15 cellular contexts compared by ENCODE assay signal in the genomic region with DNA sequence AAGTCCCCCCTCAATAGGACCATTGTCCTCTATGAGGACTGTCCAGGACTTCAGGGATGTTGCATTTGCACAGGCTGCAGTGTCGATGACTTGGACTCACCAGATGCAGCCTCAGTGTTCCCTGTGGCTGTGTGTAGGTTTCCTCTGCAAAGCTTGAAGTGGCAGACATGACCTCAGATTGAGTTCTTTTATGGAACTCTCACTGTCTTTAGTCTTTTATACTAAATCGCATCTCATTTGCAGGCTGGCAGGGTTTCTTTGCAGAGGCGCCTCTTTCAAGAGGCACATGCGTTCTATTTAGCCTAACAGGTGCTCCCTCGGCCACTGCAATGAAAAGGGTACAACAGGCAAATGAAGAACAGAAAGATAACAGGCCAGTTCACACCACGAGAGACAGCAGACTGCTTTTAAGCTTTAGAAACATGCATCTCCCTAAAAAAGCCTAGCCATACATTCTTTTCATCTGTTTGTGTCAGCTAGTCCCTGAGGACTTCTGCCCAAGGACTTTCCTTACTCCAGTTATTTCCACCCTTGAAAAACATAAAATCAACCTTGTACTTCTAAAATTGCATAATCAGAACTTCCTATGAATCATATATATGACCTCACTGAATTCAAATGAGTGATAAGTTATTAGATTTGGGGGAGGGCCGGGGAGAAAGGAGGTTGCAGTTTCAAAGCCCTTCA.
A peak's percentile ranks its signal among the peaks of the same experiment; 100 is the strongest.
DNase-seq lines count a peak whose midpoint lies in the region; ATAC-seq and TF ChIP-seq lines count a peak whose summit lies in the region.
"Had no signal": no experiment of that assay in that cellular context is flagged by ENCODE, and none has a peak within 500 bp of the region (broad histone marks: within the 10 kb centered on the region; RNA-seq: fewer than 3 reads in every experiment).

No MANE protein-coding gene starts in this region.

- no peaks in the 10 kb centered on the region for H3K9me2 ChIP-seq in SK-N-SH

- H3K9ac ChIP-seq in SK-N-SH (no peak overlapping the region), stomach smooth muscle (ENCODE audit: low read length in 2 of 2) (peak overlapping the region in 1 of 2 donors; percentile 37)

- 59% methylated on average over 7 of the region's 7 CpGs for WGBS in SK-N-SH (ENCODE audit: low lambda C conversion rate)

- no peaks in the 10 kb centered on the region for H3K27me3 ChIP-seq in SK-N-SH (ENCODE audit: insufficient read depth)
- H3K27me3 ChIP-seq in stomach smooth muscle (ENCODE audit: control insufficient read depth in 1 of 2, insufficient read depth in 2 of 2, low read length in 2 of 2) = no peaks in the 10 kb centered on the region

- POLR2A ChIA-PET in SK-N-SH (lab: Yijun Ruan, JAX) = no interaction called here
- POLR2A ChIA-PET in activated CD8-positive, alpha-beta T cell treated with anti-CD3 and anti-CD28 coated beads for 36 hours (lab: Charles Lee) = no interaction called here

- TF ChIP-seq EP300 in SK-N-SH (IDR thresholded peaks at IDR 0.05; ENCODE audit: borderline replicate concordance in 1 of 2, low read depth in 1 of 2, low read length in 1 of 2) = no peak

- intact Hi-C loops in activated CD8-positive, alpha-beta T cell treated with anti-CD3 and anti-CD28 coated beads for 36 hours (cut with micrococcal nuclease) = no loop called here

- peaks cover 22% of the 10 kb centered on the region for H3K27me3 Mint-ChIP-seq in activated CD8-positive, alpha-beta T cell treated with anti-CD3 and anti-CD28 coated beads for 36 hours

- TF ChIP-seq CTCF in SK-N-SH (IDR thresholded peaks at IDR 0.05) (no peak), fibroblast of the aortic adventitia (IDR thresholded peaks at IDR 0.05; ENCODE audit: insufficient read depth, low read length) (no peak)
- no peak for TF ChIP-seq CTCF in activated CD8-positive, alpha-beta T cell treated with anti-CD3 and anti-CD28 coated beads for 36 hours (IDR thresholded peaks at IDR 0.05)

- no peak overlapping the region for H3K27ac Mint-ChIP-seq in activated CD8-positive, alpha-beta T cell treated with anti-CD3 and anti-CD28 coated beads for 36 hours
- H3K27ac Mint-ChIP-seq: activated CD4-positive, alpha-beta T cell treated with anti-CD3 and anti-CD28 coated beads for 36 hours; activated naive CD8-positive, alpha-beta T cell had no signal

- peak overlapping the region; percentile 31; the same call in 1 of the 2 replicates for H3K4me2 ChIP-seq in SK-N-SH

- H3K9me3 ChIP-seq in SK-N-SH = no peaks in the 10 kb centered on the region
- H3K9me3 ChIP-seq in stomach smooth muscle (ENCODE audit: control insufficient read depth in 2 of 2, low read length in 2 of 2) = no peaks in the 10 kb centered on the region

- ATAC-seq in activated CD8-positive, alpha-beta T cell treated with anti-CD3 and anti-CD28 coated beads for 36 hours = no peak
- ATAC-seq: activated CD4-positive, alpha-beta T cell treated with anti-CD3 and anti-CD28 coated beads for 36 hours had no signal

- no peaks in the 10 kb centered on the region for H3K9me3 Mint-ChIP-seq in activated CD8-positive, alpha-beta T cell treated with anti-CD3 and anti-CD28 coated beads for 36 hours

- H4K20me1 ChIP-seq in SK-N-SH (ENCODE audit: insufficient read depth) = no peaks in the 10 kb centered on the region

- no peak overlapping the region for H3K4me3 Mint-ChIP-seq in activated CD8-positive, alpha-beta T cell treated with anti-CD3 and anti-CD28 coated beads for 36 hours
- H3K4me3 Mint-ChIP-seq: activated CD4-positive, alpha-beta T cell treated with anti-CD3 and anti-CD28 coated beads for 36 hours; activated naive CD8-positive, alpha-beta T cell had no signal

- H3K79me2 ChIP-seq in SK-N-SH (ENCODE audit: insufficient read depth) = no peaks in the 10 kb centered on the region

- H3K27ac ChIP-seq in SK-N-SH (ENCODE audit: low read depth in 2 of 2, low read length in 1 of 2) (peak overlapping the region in 1 of 2 experiments; percentile 30; a peak in 2 of 4 replicates), stomach smooth muscle (ENCODE audit: low read length) (peak overlapping the region; percentile 71)
- H3K27ac ChIP-seq: 22Rv1, epithelial cell of prostate had no signal

- CTCF ChIA-PET in SK-N-SH (lab: Yijun Ruan, JAX) = interaction anchor here (1.1 to 2.5 kb wide), 2 partner anchors 12 to 19 kb away, joined by 3 to 15 read pairs; no protein-coding TSS in a partner anchor
- CTCF ChIA-PET in activated CD8-positive, alpha-beta T cell treated with anti-CD3 and anti-CD28 coated beads for 36 hours (lab: Charles Lee) = interaction anchor here (1.8 kb wide), 1 partner anchor 13 kb away, joined by 11 read pairs; no protein-coding TSS in a partner anchor

- H3F3A ChIP-seq in SK-N-SH (replicated peaks; ENCODE audit: insufficient read depth) = no peaks in the 10 kb centered on the region

- peaks cover 8 to 32% of the 10 kb centered on the region in 2 experiments for H3K36me3 ChIP-seq in SK-N-SH (replicated peaks in 1 of 2; ENCODE audit: control insufficient read depth in 1 of 2, insufficient read depth in 2 of 2, low read length in 1 of 2)
- H3K36me3 ChIP-seq in stomach smooth muscle (ENCODE audit: control insufficient read depth in 2 of 2, insufficient read depth in 2 of 2, low read length in 2 of 2) = peaks cover 61 to 65% of the 10 kb centered on the region in 2 donors

- 0 out of 2 replicates have a peak overlapping the region, but pooled peaks have one; percentile 64 for H2AFZ ChIP-seq in SK-N-SH (ENCODE audit: low read depth)

- peaks cover 2% of the 10 kb centered on the region for H3K4me1 Mint-ChIP-seq in activated CD8-positive, alpha-beta T cell treated with anti-CD3 and anti-CD28 coated beads for 36 hours (ENCODE audit: low read depth)
- H3K4me1 Mint-ChIP-seq: activated CD4-positive, alpha-beta T cell treated with anti-CD3 and anti-CD28 coated beads for 36 hours had no signal

- peaks cover 9 to 12% of the 10 kb centered on the region in 2 experiments; a peak in 3 of 4 replicates for H3K4me1 ChIP-seq in SK-N-SH (ENCODE audit: control insufficient read depth in 1 of 2, insufficient read depth in 2 of 2, low read depth in 1 of 2, low read length in 1 of 2)
- H3K4me1 ChIP-seq in stomach smooth muscle (ENCODE audit: control insufficient read depth, insufficient read depth, low read length) = peaks cover 35% of the 10 kb centered on the region

- TF ChIP-seq RAD21 in SK-N-SH (IDR thresholded peaks at IDR 0.05; ENCODE audit: low read length) = no peak

- H3K36me3 Mint-ChIP-seq in activated CD8-positive, alpha-beta T cell treated with anti-CD3 and anti-CD28 coated beads for 36 hours (ENCODE audit: low read depth) = no peaks in the 10 kb centered on the region
- H3K36me3 Mint-ChIP-seq: activated naive CD8-positive, alpha-beta T cell had no signal

- H3K4me3 ChIP-seq in SK-N-SH (ENCODE audit: low read depth in 2 of 2, low read length in 1 of 2) (no peak overlapping the region), fibroblast of the aortic adventitia (ENCODE audit: low read depth, low read length) (no peak overlapping the region), stomach smooth muscle (ENCODE audit: low read length in 2 of 2) (no peak overlapping the region)

- DNase-seq in DMS53 (lab: John Stamatoyannopoulos, UW) = peak; percentile 13
- DNase-seq in DMS53 treated with DMSO at 0.1 percent for 48 hours (lab: John Stamatoyannopoulos, UW; ENCODE audit: unreplicated experiment) = no peak
- no peak for DNase-seq in SK-N-SH
- DNase-seq in fibroblast of the aortic adventitia (ENCODE audit: low read depth) = peak; percentile 56
- no peak for DNase-seq in DMS153 treated with DMSO at 0.1 percent for 48 hours (lab: John Stamatoyannopoulos, UW; ENCODE audit: unreplicated experiment)
- DNase-seq in H4 (ENCODE audit: low spot score) = no peak
- DNase-seq in activated CD8-positive, alpha-beta T cell treated with anti-CD3 and anti-CD28 coated beads for 36 hours = no peak
- DNase-seq: activated CD4-positive, alpha-beta T cell treated with anti-CD3 and anti-CD28 coated beads for 36 hours; left cardiac atrium; NCI-H1694 treated with DMSO at 0.1 percent for 48 hours; nucleus accumbens had no signal

TF ChIP-seq in SK-N-SH, 30 proteins besides CTCF, POLR2A, EP300 and RAD21:
- peak; percentile 39; the same call in 1 of the 2 replicates for TF ChIP-seq JUND (IDR thresholded peaks at IDR 0.05)
- TF ChIP-seq, protein P1, sequence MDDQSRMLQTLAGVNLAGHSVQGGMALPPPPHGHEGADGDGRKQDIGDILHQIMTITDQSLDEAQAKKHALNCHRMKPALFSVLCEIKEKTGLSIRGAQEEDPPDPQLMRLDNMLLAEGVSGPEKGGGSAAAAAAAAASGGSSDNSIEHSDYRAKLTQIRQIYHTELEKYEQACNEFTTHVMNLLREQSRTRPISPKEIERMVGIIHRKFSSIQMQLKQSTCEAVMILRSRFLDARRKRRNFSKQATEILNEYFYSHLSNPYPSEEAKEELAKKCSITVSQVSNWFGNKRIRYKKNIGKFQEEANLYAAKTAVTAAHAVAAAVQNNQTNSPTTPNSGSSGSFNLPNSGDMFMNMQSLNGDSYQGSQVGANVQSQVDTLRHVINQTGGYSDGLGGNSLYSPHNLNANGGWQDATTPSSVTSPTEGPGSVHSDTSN (IDR thresholded peaks at IDR 0.05) = 0 out of 2 replicates have a peak, but pooled peaks have one; percentile 4
- TF ChIP-seq FOSL2 (IDR thresholded peaks at IDR 0.05; ENCODE audit: borderline replicate concordance, low read depth) = peak; percentile 59; the same call in 1 of the 2 replicates
- TF ChIP-seq, protein P2, sequence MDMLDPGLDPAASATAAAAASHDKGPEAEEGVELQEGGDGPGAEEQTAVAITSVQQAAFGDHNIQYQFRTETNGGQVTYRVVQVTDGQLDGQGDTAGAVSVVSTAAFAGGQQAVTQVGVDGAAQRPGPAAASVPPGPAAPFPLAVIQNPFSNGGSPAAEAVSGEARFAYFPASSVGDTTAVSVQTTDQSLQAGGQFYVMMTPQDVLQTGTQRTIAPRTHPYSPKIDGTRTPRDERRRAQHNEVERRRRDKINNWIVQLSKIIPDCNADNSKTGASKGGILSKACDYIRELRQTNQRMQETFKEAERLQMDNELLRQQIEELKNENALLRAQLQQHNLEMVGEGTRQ (IDR thresholded peaks at IDR 0.05; ENCODE audit: borderline replicate concordance, low read depth, low read length) = no peak
TF ChIP-seq in SK-N-SH: peak in this region for 3.

Comparison
In these comparisons a context has a peak if more than half of its experiments do, and no peak if none do; other contexts are left out.
1. DNase-seq: peak in DMS53 (single experiment) and fibroblast of the aortic adventitia (single experiment); none in DMS53 treated with DMSO at 0.1 percent for 48 hours (single experiment), SK-N-SH (single experiment), DMS153 treated with DMSO at 0.1 percent for 48 hours (single experiment), H4 (single experiment) and activated CD8-positive, alpha-beta T cell treated with anti-CD3 and anti-CD28 coated beads for 36 hours (single experiment).